In the genomic region with DNA sequence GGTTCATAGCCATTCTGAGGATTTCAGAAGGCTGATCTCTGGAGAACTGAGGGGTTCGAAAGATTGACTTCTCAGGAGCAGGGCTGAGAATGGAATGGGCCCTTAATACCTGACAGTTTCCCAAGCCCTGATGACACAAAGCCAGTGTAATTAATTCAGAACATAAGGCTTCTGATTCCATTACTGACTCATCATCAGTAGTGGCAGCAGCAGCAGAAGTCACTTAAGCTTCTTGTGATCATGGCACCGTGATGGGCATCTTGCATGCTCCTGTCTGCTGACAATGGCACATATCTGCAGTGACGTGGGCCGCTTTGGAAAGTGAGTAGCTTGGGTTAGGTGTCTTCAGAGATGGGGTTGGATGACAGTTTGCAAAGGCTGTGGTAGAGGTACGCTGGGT, we compare ENCODE assay signal across 30 cellular contexts. TPM values are rescaled to one million over a fixed set of nuclear protein-coding genes. Genes with fewer than 3 reads are reported as not detected.
"Had no signal": no experiment of that assay in that cellular context is flagged by ENCODE, and none has a peak within 500 bp of the region (broad histone marks: within the 10 kb centered on the region; RNA-seq: fewer than 3 reads in every experiment).

No MANE protein-coding gene starts in this region.

- ATAC-seq: natural killer cell; right cardiac atrium; stimulated activated effector memory CD8-positive, alpha-beta T cell treated with anti-CD3 and anti-CD28 coated beads, Interleukin-12 subunit alpha, Interleukin-12 subunit beta, amount 100 ng/mL, for 72 hours; stimulated activated naive CD8-positive, alpha-beta T cell treated with anti-CD3 and anti-CD28 coated beads, Interleukin-15, amount 100 ng/mL, for 72 hours had no signal

- FAIRE-seq: islet of Langerhans, kidney, small intestine had no signal

- DNase-seq: hypothalamus; immature natural killer cell; kidney; left ventricle myocardium inferior; mesendoderm; naive B cell; natural killer cell; nephron progenitor cell; occipital lobe; retina; sigmoid colon; small intestine; spleen; stimulated activated CD4-positive, alpha-beta T cell treated with anti-CD3 and anti-CD28 coated beads, Interleukin-4, amount 100 ng/mL, for 24 hours; stimulated activated naive CD4-positive, alpha-beta T cell treated with Interleukin-2 at 50 U/mL for 16 hours; stimulated activated naive CD8-positive, alpha-beta T cell treated with anti-CD3 and anti-CD28 coated beads, Interleukin-15, amount 100 ng/mL, for 72 hours; substantia nigra had no signal

RNA-seq across cellular contexts. Expression of a gene that starts 38.2 kb away (rescaled TPM):
- total RNA-seq: left ventricle myocardium inferior, lower leg skin, lung, mesothelial cell of epicardium, mononuclear cell, natural killer cell, occipital lobe, osteocyte, pulmonary artery endothelial cell, right cardiac atrium, sigmoid colon, spleen, temporal lobe, tibial nerve, vagina had no signal
- polyA plus RNA-seq: lung, sigmoid colon, spleen, urinary bladder had no signal
